21 cellular contexts compared by ENCODE assay signal in genomic region chr16:57427824-57428223, GRCh38. TPM values are rescaled to one million over a fixed set of nuclear protein-coding genes. Genes with fewer than 3 reads are reported as not detected.
"Had no signal": no experiment of that assay in that cellular context is flagged by ENCODE, and none has a peak within 500 bp of the region (broad histone marks: within the 10 kb centered on the region; RNA-seq: fewer than 3 reads in every experiment).

No MANE protein-coding gene starts in this region.

- H3K27me3 Mint-ChIP-seq: activated naive CD8-positive, alpha-beta T cell treated with anti-CD3 and anti-CD28 coated beads, Interleukin-2, amount 50 U/mL, for 24 hours; memory B cell; stimulated activated memory B cell treated with anti-CD40 and anti-IgM and Interleukin-4, amounts not matched to agents 10 μg/mL and 1 μg/mL and 100 μg/mL, for 72 hours had no signal

- H3K27ac ChIP-seq: ascending aorta, breast epithelium, left lung had no signal

- ATAC-seq: activated CD4-positive, CD25-positive, alpha-beta regulatory T cell treated with anti-CD3 and anti-CD28 coated beads, Interleukin-2, amount 50 U/mL, for 24 hours; activated naive CD8-positive, alpha-beta T cell treated with anti-CD3 and anti-CD28 coated beads, Interleukin-2, amount 50 U/mL, for 24 hours; left lung; stimulated activated memory B cell treated with anti-CD40 and anti-IgM and Interleukin-4, amounts not matched to agents 10 μg/mL and 1 μg/mL and 100 μg/mL, for 72 hours had no signal

- H3K4me3 Mint-ChIP-seq: activated naive CD4-positive, alpha-beta T cell treated with anti-CD3 and anti-CD28 coated beads for 36 hours; activated naive CD8-positive, alpha-beta T cell treated with anti-CD3 and anti-CD28 coated beads, Interleukin-2, amount 50 U/mL, for 24 hours; memory B cell; nephron; stimulated activated memory B cell treated with anti-CD40 and anti-IgM and Interleukin-4, amounts not matched to agents 10 μg/mL and 1 μg/mL and 100 μg/mL, for 72 hours had no signal

- H3K9me3 Mint-ChIP-seq: activated naive CD4-positive, alpha-beta T cell treated with anti-CD3 and anti-CD28 coated beads for 36 hours; activated naive CD8-positive, alpha-beta T cell treated with anti-CD3 and anti-CD28 coated beads, Interleukin-2, amount 50 U/mL, for 24 hours; activated T-helper 2 cell treated with anti-CD3 and anti-CD28 coated beads, Interferon-gamma antibody, Interleukin-2, Interleukin-4, amounts not matched to agents 10 μg/mL and 5 μg/mL and 100 μg/mL, durations not matched to agents 14 hours and 24 hours and 36 hours; memory B cell; nephron; stimulated activated memory B cell treated with anti-CD40 and anti-IgM and Interleukin-4, amounts not matched to agents 10 μg/mL and 1 μg/mL and 100 μg/mL, for 72 hours had no signal

- H3K9me3 ChIP-seq: ascending aorta, breast epithelium, left lung had no signal

- H3K4me1 ChIP-seq: ascending aorta had no signal

- H3K4me3 ChIP-seq: ascending aorta, breast epithelium, left lung had no signal

- DNase-seq: activated naive CD4-positive, alpha-beta T cell treated with anti-CD3 and anti-CD28 coated beads for 36 hours; activated naive CD8-positive, alpha-beta T cell treated with anti-CD3 and anti-CD28 coated beads, Interleukin-2, amount 50 U/mL, for 24 hours; dermis blood vessel endothelial cell; hippocampal formation; kidney; left lung; stimulated activated CD4-positive, alpha-beta T cell treated with anti-CD3 and anti-CD28 coated beads, Interleukin-12 subunit alpha, Interleukin-12 subunit beta, amount 100 ng/mL, for 4 hours; stimulated activated CD4-positive, alpha-beta T cell treated with anti-CD3 and anti-CD28 coated beads, Interleukin-2, amount 100 ng/mL, for 24 hours; T-helper 2 cell had no signal

- H3K4me1 Mint-ChIP-seq: memory B cell; stimulated activated memory B cell treated with anti-CD40 and anti-IgM and Interleukin-4, amounts not matched to agents 10 μg/mL and 1 μg/mL and 100 μg/mL, for 72 hours had no signal

- H3K27me3 ChIP-seq: ascending aorta, breast epithelium, left lung had no signal

- H3K27ac Mint-ChIP-seq: activated naive CD4-positive, alpha-beta T cell treated with anti-CD3 and anti-CD28 coated beads for 36 hours; activated naive CD8-positive, alpha-beta T cell treated with anti-CD3 and anti-CD28 coated beads, Interleukin-2, amount 50 U/mL, for 24 hours; activated T-helper 2 cell treated with anti-CD3 and anti-CD28 coated beads, Interferon-gamma antibody, Interleukin-2, Interleukin-4, amounts not matched to agents 10 μg/mL and 5 μg/mL and 100 μg/mL, durations not matched to agents 14 hours and 24 hours and 36 hours; memory B cell; stimulated activated memory B cell treated with anti-CD40 and anti-IgM and Interleukin-4, amounts not matched to agents 10 μg/mL and 1 μg/mL and 100 μg/mL, for 72 hours had no signal

RNA-seq across cellular contexts. Expression of gene CCL17, which starts 23.3 kb away (rescaled TPM):
- total RNA-seq: activated naive CD4-positive, alpha-beta T cell treated with anti-CD3 and anti-CD28 coated beads for 36 hours; ascending aorta; breast epithelium; cerebellum; dermis blood vessel endothelial cell; epithelial cell of proximal tubule; glomerular endothelial cell; mucosa of gallbladder; osteoblast had no signal

RNA-seq across cellular contexts. Expression of gene CX3CL1, which starts 55.5 kb away (rescaled TPM):
- total RNA-seq: activated naive CD4-positive, alpha-beta T cell treated with anti-CD3 and anti-CD28 coated beads for 36 hours; activated T-helper 2 cell treated with anti-CD3 and anti-CD28 coated beads, Interferon-gamma antibody, Interleukin-2, Interleukin-4, amounts not matched to agents 10 μg/mL and 5 μg/mL and 100 μg/mL, durations not matched to agents 14 hours and 24 hours and 36 hours; osteoblast had no signal
